Comparison of ENCODE assay signal across 8 cellular contexts in the genomic region with DNA sequence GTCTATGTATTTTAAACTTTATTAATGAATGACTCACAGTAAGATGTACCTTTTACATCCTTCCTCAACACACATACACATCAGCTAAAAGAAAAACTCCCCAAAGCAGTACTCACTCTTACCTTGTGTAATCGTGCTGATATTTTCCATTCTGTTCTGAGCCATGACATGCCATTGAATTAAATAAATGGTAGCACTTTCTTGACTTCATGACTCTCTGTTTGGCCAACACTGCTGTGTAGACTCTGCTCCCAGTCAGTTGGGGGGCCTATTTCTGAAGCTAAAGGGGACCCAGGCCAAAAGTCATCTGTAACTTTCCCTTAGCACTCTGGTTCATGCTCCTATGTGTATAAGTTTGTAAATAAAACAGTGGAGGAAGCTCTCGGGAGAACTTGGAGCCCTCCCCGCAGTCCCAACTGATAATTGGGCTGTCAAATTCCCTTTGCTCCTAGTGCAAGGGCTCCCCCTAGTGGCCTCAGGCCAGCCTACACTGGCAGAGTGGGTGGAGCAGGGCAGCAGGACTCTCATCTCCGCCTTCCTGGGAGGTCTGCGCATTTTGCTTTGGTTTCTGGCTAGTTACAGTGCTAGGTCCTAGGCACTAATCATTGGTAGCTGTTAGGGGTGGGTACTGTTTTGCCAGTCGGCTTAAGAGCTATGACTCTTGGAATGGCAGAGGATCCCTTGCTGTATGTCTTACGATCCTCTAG. TPM values are rescaled to one million over a fixed set of nuclear protein-coding genes. Genes with fewer than 3 reads are reported as not detected.
DNase-seq lines count a peak whose midpoint lies in the region; ATAC-seq and TF ChIP-seq lines count a peak whose summit lies in the region.

No MANE protein-coding gene starts in this region.

- H3K9me3 Mint-ChIP-seq in chondrocyte (ENCODE audit: low read depth), result no peaks in the 10 kb centered on the region

- intact Hi-C loops in left lung (cut with DNase I), result no loop called here

- H3K27me3 Mint-ChIP-seq in chondrocyte (ENCODE audit: low read depth), result peaks cover 3% of the 10 kb centered on the region

- no peaks in the 10 kb centered on the region for H3K36me3 Mint-ChIP-seq in chondrocyte (ENCODE audit: low read depth)

- H3K27me3 ChIP-seq in left lung, result no peaks in the 10 kb centered on the region

- H3K27ac ChIP-seq in left lung, result no peak overlapping the region

- H3K27ac Mint-ChIP-seq in chondrocyte (ENCODE audit: unreplicated experiment), result no peak overlapping the region

- DNase-seq in AML-193 (lab: John Stamatoyannopoulos, UW) (peak; percentile 27 to 30), NCI-H2227 (lab: John Stamatoyannopoulos, UW; ENCODE audit: unreplicated experiment) (peak; percentile 90), chondrocyte (ENCODE audit: low spot score) (no peak), left lung (peak; percentile 73 to 88)
- DNase-seq in activated CD4-positive, alpha-beta T cell treated with anti-CD3 and anti-CD28 coated beads for 1 hour, result peak; percentile 27
- DNase-seq in stimulated activated CD4-positive, alpha-beta T cell treated with anti-CD3 and anti-CD28 coated beads, TNF-alpha, amount 100 ng/mL, for 24 hours (ENCODE audit: low read depth in 3 of 3), result peak; percentile 34 to 68 (median 52)

- H3K4me1 Mint-ChIP-seq in chondrocyte (ENCODE audit: low read depth), result peaks cover 22% of the 10 kb centered on the region

- H3K4me3 Mint-ChIP-seq in chondrocyte (ENCODE audit: unreplicated experiment), result no peak overlapping the region

- ATAC-seq in GM18870 (IDR thresholded peaks at IDR 0.05; ENCODE audit: unreplicated experiment) (peak; percentile 42), HG03108 (IDR thresholded peaks at IDR 0.05; ENCODE audit: unreplicated experiment) (peak; percentile 62), left lung (peak; percentile 89)

- H3K4me1 ChIP-seq in left lung, result peaks cover 0 to 6% of the 10 kb centered on the region in 2 donors

- H3K36me3 ChIP-seq in left lung, result no peaks in the 10 kb centered on the region

- H3K9me3 ChIP-seq in left lung, result no peaks in the 10 kb centered on the region

- TF ChIP-seq CTCF in chondrocyte (IDR thresholded peaks at IDR 0.05) (peak; percentile 99), left lung (IDR thresholded peaks at IDR 0.05) (peak; percentile 88 to 92)

- H3K4me3 ChIP-seq in left lung, result no peak overlapping the region

RNA-seq across cellular contexts. Expression of a gene that starts 1.7 kb away (rescaled TPM):
- total RNA-seq in chondrocyte (0.10 TPM in 1 of 3 replicates, not detected in the others), left lung (1 to 10 TPM in 1 of 2 donors, under 1 TPM in 1; 0.87 to 1.2 TPM)

RNA-seq across cellular contexts. Expression of a gene that starts 33.7 kb away (rescaled TPM):
- total RNA-seq in chondrocyte (not detected in 3 replicates), left lung (not detected)
